Comparison of ENCODE assay signal across 1 cellular context in genomic region chr12:122064780-122065588, GRCh38.
A peak's percentile ranks its signal among the peaks of the same experiment; 100 is the strongest.
TF ChIP-seq lines count a peak whose summit lies in the region.

No MANE protein-coding gene starts in this region.

TF ChIP-seq in HepG2, 621 proteins besides CTCF, POLR2A, EP300 and RAD21 (continued from another document and continues in another):
- no peak for TF ChIP-seq ZGPAT (CRISPR knock-in tag; IDR thresholded peaks at IDR 0.05)
- no peak for TF ChIP-seq ZNF383 (CRISPR knock-in tag; IDR thresholded peaks at IDR 0.05; ENCODE audit: borderline replicate concordance)
- no peak for TF ChIP-seq ZNF550 (CRISPR knock-in tag; IDR thresholded peaks at IDR 0.05; ENCODE audit: borderline replicate concordance)
- no peak for TF ChIP-seq CSRNP2 (CRISPR knock-in tag; conservative IDR thresholded peaks at IDR 0.05; ENCODE audit: low read depth)
- TF ChIP-seq AHR (CRISPR knock-in tag; IDR thresholded peaks at IDR 0.05), result 0 out of 2 replicates have a peak, but pooled peaks have one; percentile 4
- no peak for TF ChIP-seq ARHGAP35 (CRISPR knock-in tag; IDR thresholded peaks at IDR 0.05; ENCODE audit: borderline replicate concordance)
- no peak for TF ChIP-seq FOXO1 (CRISPR knock-in tag; IDR thresholded peaks at IDR 0.05)
- no peak for TF ChIP-seq CENPBD1 (CRISPR knock-in tag; IDR thresholded peaks at IDR 0.05; ENCODE audit: borderline replicate concordance, low read depth)
- no peak for TF ChIP-seq NPAS2 (CRISPR knock-in tag; IDR thresholded peaks at IDR 0.05; ENCODE audit: borderline replicate concordance)
- no peak for TF ChIP-seq MED13 (CRISPR knock-in tag; IDR thresholded peaks at IDR 0.05)
- no peak for TF ChIP-seq ZNF136 (CRISPR knock-in tag; IDR thresholded peaks at IDR 0.05; ENCODE audit: low read depth)
- no peak for TF ChIP-seq ZNF574 (CRISPR knock-in tag; IDR thresholded peaks at IDR 0.05)
- TF ChIP-seq ZNF335 (CRISPR knock-in tag; IDR thresholded peaks at IDR 0.05), result 0 out of 2 replicates have a peak, but pooled peaks have one; percentile 47
- no peak for TF ChIP-seq ZNF724P (CRISPR knock-in tag; IDR thresholded peaks at IDR 0.05; ENCODE audit: borderline replicate concordance)
- no peak for TF ChIP-seq ZNF619 (CRISPR knock-in tag; IDR thresholded peaks at IDR 0.05)
- no peak for TF ChIP-seq MTA1 (CRISPR knock-in tag; IDR thresholded peaks at IDR 0.05; ENCODE audit: borderline replicate concordance)
- TF ChIP-seq TEAD3 (CRISPR knock-in tag; optimal IDR thresholded peaks at IDR 0.05; ENCODE audit: borderline replicate concordance), result peak; percentile 46
- no peak for TF ChIP-seq NR2C2 (CRISPR knock-in tag; IDR thresholded peaks at IDR 0.05; ENCODE audit: borderline replicate concordance)
- no peak for TF ChIP-seq KAT2B (IDR thresholded peaks at IDR 0.05; ENCODE audit: borderline replicate concordance, low read depth, low read length)
- TF ChIP-seq ZBTB2 (CRISPR knock-in tag; IDR thresholded peaks at IDR 0.05; ENCODE audit: low read depth), result no peak
- no peak for TF ChIP-seq THAP8 (CRISPR knock-in tag; IDR thresholded peaks at IDR 0.05; ENCODE audit: borderline replicate concordance)
- TF ChIP-seq FOXC1 (CRISPR knock-in tag; IDR thresholded peaks at IDR 0.05; ENCODE audit: borderline replicate concordance), result no peak
- no peak for TF ChIP-seq ZNF460 (CRISPR knock-in tag; IDR thresholded peaks at IDR 0.05; ENCODE audit: borderline replicate concordance)
- TF ChIP-seq GZF1 (CRISPR knock-in tag; IDR thresholded peaks at IDR 0.05), result no peak
- TF ChIP-seq ELF3 (CRISPR knock-in tag; IDR thresholded peaks at IDR 0.05), result 0 out of 2 replicates have a peak, but pooled peaks have one; percentile 19
- no peak for TF ChIP-seq NR0B2 (CRISPR knock-in tag; IDR thresholded peaks at IDR 0.05)
- TF ChIP-seq ZBTB7B (CRISPR knock-in tag; IDR thresholded peaks at IDR 0.05), result 0 out of 2 replicates have a peak, but pooled peaks have one; percentile 34
- TF ChIP-seq BRD4 (CRISPR knock-in tag; IDR thresholded peaks at IDR 0.05), result no peak
- TF ChIP-seq ZNF362 (CRISPR knock-in tag; IDR thresholded peaks at IDR 0.05; ENCODE audit: borderline replicate concordance), result no peak
- TF ChIP-seq RBAK (CRISPR knock-in tag; IDR thresholded peaks at IDR 0.05), result no peak
- no peak for TF ChIP-seq ZNF496 (CRISPR knock-in tag; IDR thresholded peaks at IDR 0.05; ENCODE audit: insufficient replicate concordance)
- TF ChIP-seq SNAPC5 (CRISPR knock-in tag; IDR thresholded peaks at IDR 0.05; ENCODE audit: borderline replicate concordance), result no peak
- no peak for TF ChIP-seq SP140L (CRISPR knock-in tag; IDR thresholded peaks at IDR 0.05; ENCODE audit: borderline replicate concordance)
- TF ChIP-seq AGO1 (IDR thresholded peaks at IDR 0.05; ENCODE audit: low read depth, low read length, poor library complexity, severe bottlenecking), result no peak
- TF ChIP-seq ZNF577 (CRISPR knock-in tag; IDR thresholded peaks at IDR 0.05; ENCODE audit: borderline replicate concordance, low read depth), result no peak
- no peak for TF ChIP-seq DBP (CRISPR knock-in tag; IDR thresholded peaks at IDR 0.05; ENCODE audit: not compliant biosample characterization)
- TF ChIP-seq GATAD1 (CRISPR knock-in tag; IDR thresholded peaks at IDR 0.05), result 0 out of 2 replicates have a peak, but pooled peaks have one; percentile 16
- TF ChIP-seq SMAD1 (CRISPR knock-in tag; IDR thresholded peaks at IDR 0.05; ENCODE audit: borderline replicate concordance, low read depth), result no peak
- TF ChIP-seq PRDM10 (CRISPR knock-in tag; IDR thresholded peaks at IDR 0.05; ENCODE audit: low read depth), result peak; percentile 87
- no peak for TF ChIP-seq ZNF207 (IDR thresholded peaks at IDR 0.05; ENCODE audit: borderline replicate concordance)
- no peak for TF ChIP-seq ZNF704 (CRISPR knock-in tag; IDR thresholded peaks at IDR 0.05; ENCODE audit: borderline replicate concordance)
- no peak for TF ChIP-seq RCOR2 (CRISPR knock-in tag; IDR thresholded peaks at IDR 0.05)
- no peak for TF ChIP-seq E2F1 (CRISPR knock-in tag; IDR thresholded peaks at IDR 0.05)
